Comparison of ENCODE assay signal across 12 cellular contexts in the genomic region with DNA sequence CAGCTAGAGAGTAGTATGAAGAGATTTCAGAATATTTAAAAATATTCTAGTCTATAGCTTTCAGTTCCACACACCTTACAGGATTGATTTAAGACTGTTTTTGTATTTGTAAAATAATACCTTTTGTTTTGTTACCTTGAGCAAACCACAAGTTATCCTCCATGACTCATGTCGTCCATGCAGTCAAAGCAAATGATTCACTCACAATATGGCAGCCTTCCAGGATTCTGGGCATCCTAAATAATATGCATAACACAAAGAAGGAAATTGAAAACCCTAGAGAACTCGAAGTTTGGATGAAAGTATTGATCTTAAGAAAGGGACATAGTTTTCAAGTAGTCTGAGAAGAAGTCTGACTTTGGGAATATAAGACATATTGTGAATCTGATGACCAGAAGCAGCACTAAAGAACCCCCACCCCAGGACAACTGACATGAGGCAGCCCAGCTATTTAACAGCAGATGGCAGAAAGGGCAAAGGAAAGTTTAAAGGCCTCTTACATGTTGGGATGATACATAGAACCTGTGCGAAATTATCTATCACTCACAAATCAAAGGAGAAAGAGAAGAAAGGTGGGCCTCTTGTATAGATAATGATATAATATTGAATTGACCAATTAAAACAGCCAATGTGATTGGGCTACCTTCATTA.
DNase-seq lines count a peak whose midpoint lies in the region; ATAC-seq, FAIRE-seq and TF ChIP-seq lines count a peak whose summit lies in the region.
"Had no signal": no experiment of that assay in that cellular context is flagged by ENCODE, and none has a peak within 500 bp of the region (broad histone marks: within the 10 kb centered on the region; RNA-seq: fewer than 3 reads in every experiment).

No MANE protein-coding gene starts in this region.

- H3K79me2 ChIP-seq in PC-9 (ENCODE audit: low read depth), result no peaks in the 10 kb centered on the region

- no peaks in the 10 kb centered on the region for H3K4me1 ChIP-seq in breast epithelium
- peaks cover 12% of the 10 kb centered on the region for H3K4me1 ChIP-seq in PC-9 (replicated peaks; ENCODE audit: insufficient read depth)

- H3F3A ChIP-seq in PC-9 (ENCODE audit: insufficient read depth, low read depth), result 0 out of 2 replicates have a peak, but pooled peaks cover 5% of the 10 kb centered on the region

- BruUV-seq in MCF 10A (replicated peaks; lab: Mats Ljungman, UMichigan) (no TSS peak), PC-9 (replicated peaks; lab: Mats Ljungman, UMichigan) (no TSS peak)

- no peak overlapping the region for H2AFZ ChIP-seq in PC-9

- no peaks in the 10 kb centered on the region for H3K9me2 ChIP-seq in PC-9 (ENCODE audit: insufficient read depth)

- H3K27ac Mint-ChIP-seq in MCF 10A (ENCODE audit: low read depth, unreplicated experiment), result peak overlapping the region; percentile 61
- H3K27ac Mint-ChIP-seq: stimulated activated naive CD8-positive, alpha-beta T cell treated with anti-CD3 and anti-CD28 coated beads, Interleukin-15, amount 100 ng/mL, for 72 hours had no signal

- H3K4me1 Mint-ChIP-seq in MCF 10A (ENCODE audit: insufficient read depth, unreplicated experiment), result peaks cover 17% of the 10 kb centered on the region
- H3K4me1 Mint-ChIP-seq: stimulated activated naive CD8-positive, alpha-beta T cell treated with anti-CD3 and anti-CD28 coated beads, Interleukin-15, amount 100 ng/mL, for 72 hours had no signal

- CTCF ChIA-PET in MCF 10A (lab: Yijun Ruan, JAX), result interaction anchor here (0.6 to 0.9 kb wide), 4 partner anchors 9 to 699 kb away, joined by 3 read pairs; no protein-coding TSS in a partner anchor
- CTCF ChIA-PET in PC-9 (lab: Charles Lee), result no interaction called here

- H3K27me3 ChIP-seq in breast epithelium, result no peaks in the 10 kb centered on the region
- H3K27me3 ChIP-seq in PC-9 (ENCODE audit: insufficient read depth, low read depth), result no peaks in the 10 kb centered on the region

- H3K4me2 ChIP-seq in PC-9, result no peak overlapping the region

- peak; percentile 100 for DNase-seq in MCF 10A (ENCODE audit: unreplicated experiment)
- no peak for DNase-seq in breast epithelium (ENCODE audit: low spot score in 2 of 2)
- peak; percentile 63 to 81 for DNase-seq in PC-9
- peak; percentile 69 for DNase-seq in urothelium cell line (ENCODE audit: low spot score)
- no peak for DNase-seq in Kasumi-1 (lab: John Stamatoyannopoulos, UW)
- no peak for DNase-seq in globus pallidus (ENCODE audit: low spot score)
- DNase-seq: activated effector memory CD4-positive, alpha-beta T cell treated with Interleukin-2 at 50 U/mL for 16 hours; NCI-H526; stimulated activated CD4-positive, alpha-beta T cell treated with anti-CD3 and anti-CD28 coated beads, Interleukin-12 subunit alpha, Interleukin-12 subunit beta, amount 100 ng/mL, for 4 hours; stimulated activated naive CD8-positive, alpha-beta T cell treated with anti-CD3 and anti-CD28 coated beads, Interleukin-15, amount 100 ng/mL, for 72 hours had no signal

- H3K9me3 ChIP-seq in breast epithelium (no peaks in the 10 kb centered on the region), PC-9 (ENCODE audit: insufficient read depth, low read depth) (0 out of 2 replicates have a peak, but pooled peaks cover 3% of the 10 kb centered on the region)

- H3K36me3 ChIP-seq in breast epithelium (no peaks in the 10 kb centered on the region), PC-9 (ENCODE audit: low read depth) (no peaks in the 10 kb centered on the region)

- no peaks in the 10 kb centered on the region for H3K36me3 Mint-ChIP-seq in MCF 10A (ENCODE audit: insufficient read depth, unreplicated experiment)

- H3K4me3 ChIP-seq in breast epithelium (no peak overlapping the region), PC-9 (no peak overlapping the region)

- POLR2A ChIA-PET in MCF 10A (lab: Yijun Ruan, JAX), result interaction anchor here (0.6 to 0.9 kb wide), 2 partner anchors 25 to 702 kb away, joined by 3 read pairs; no protein-coding TSS in a partner anchor
- POLR2A ChIA-PET in PC-9 (lab: Charles Lee; ENCODE audit: unreplicated experiment), result no interaction called here

- no peak for TF ChIP-seq POLR2A in breast epithelium (IDR thresholded peaks at IDR 0.05)

- intact Hi-C loops in MCF 10A (cut with micrococcal nuclease) (loop anchor here (1.0 kb wide), 3 partner anchors 701 to 816 kb away; no protein-coding TSS in a partner anchor), breast epithelium (cut with DNase I; ENCODE audit: low total_unique reads) (no loop called here), PC-9 (cut with micrococcal nuclease; ENCODE audit: unreplicated experiment) (no loop called here)

- ATAC-seq in esophagus mucosa, result peak; percentile 45
- ATAC-seq in GM19351 (IDR thresholded peaks at IDR 0.05; ENCODE audit: unreplicated experiment), result no peak
- ATAC-seq: stimulated activated naive CD8-positive, alpha-beta T cell treated with anti-CD3 and anti-CD28 coated beads, Interleukin-15, amount 100 ng/mL, for 72 hours had no signal

- H3K27me3 Mint-ChIP-seq in MCF 10A (ENCODE audit: insufficient read depth, unreplicated experiment), result no peaks in the 10 kb centered on the region
- H3K27me3 Mint-ChIP-seq: stimulated activated naive CD8-positive, alpha-beta T cell treated with anti-CD3 and anti-CD28 coated beads, Interleukin-15, amount 100 ng/mL, for 72 hours had no signal

- TF ChIP-seq CTCF in MCF 10A (IDR thresholded peaks at IDR 0.05; ENCODE audit: unreplicated experiment) (peak; percentile 32), breast epithelium (IDR thresholded peaks at IDR 0.05) (no peak), PC-9 (conservative IDR thresholded peaks at IDR 0.05) (no peak)

- no peaks in the 10 kb centered on the region for H4K20me1 ChIP-seq in PC-9 (ENCODE audit: insufficient read depth)

- no peak for FAIRE-seq in urothelium cell line (lab: Jason Lieb, UNC)

- H3K9me3 Mint-ChIP-seq in MCF 10A (ENCODE audit: unreplicated experiment), result no peaks in the 10 kb centered on the region

- H3K4me3 Mint-ChIP-seq in MCF 10A (ENCODE audit: unreplicated experiment), result no peak overlapping the region
- H3K4me3 Mint-ChIP-seq: stimulated activated naive CD8-positive, alpha-beta T cell treated with anti-CD3 and anti-CD28 coated beads, Interleukin-15, amount 100 ng/mL, for 72 hours had no signal

- H3K27ac ChIP-seq in breast epithelium (no peak overlapping the region), PC-9 (peak overlapping the region; percentile 30; the same call in 1 of the 2 replicates)

Comparison
In these comparisons a context has a peak if more than half of its experiments do, and no peak if none do; other contexts are left out.
1. DNase-seq: peak in MCF 10A (single experiment), PC-9 (2 of 2) and urothelium cell line (single experiment); none in breast epithelium (0 of 2), Kasumi-1 (0 of 2) and globus pallidus (single experiment).